In genomic region chr12:124403273-124403672, GRCh38 we compare ENCODE assay signal across 14 cellular contexts.
A peak's percentile ranks its signal among the peaks of the same experiment; 100 is the strongest.
DNase-seq lines count a peak whose midpoint lies in the region; ATAC-seq and TF ChIP-seq lines count a peak whose summit lies in the region.
"Had no signal": no experiment of that assay in that cellular context is flagged by ENCODE, and none has a peak within 500 bp of the region (broad histone marks: within the 10 kb centered on the region; RNA-seq: fewer than 3 reads in every experiment).

No MANE protein-coding gene starts in this region.

- CTCF ChIA-PET in CD4-positive, alpha-beta memory T cell (lab: Charles Lee; ENCODE audit: partially characterized antibody), result no interaction called here

- DNase-seq in CD4-positive, alpha-beta memory T cell, result no peak
- DNase-seq in right atrium auricular region (ENCODE audit: low spot score), result no peak
- peak; percentile 94 for DNase-seq in sigmoid colon
- DNase-seq in progenitor cell of endocrine pancreas (ENCODE audit: low spot score, unreplicated experiment), result no peak
- no peak for DNase-seq in hepatic stellate cell (ENCODE audit: low spot score)
- no peak for DNase-seq in H4 (ENCODE audit: low spot score)
- DNase-seq: activated CD4-positive, alpha-beta T cell treated with anti-CD3 and anti-CD28 coated beads for 4 hours; activated gamma-delta T cell; AML-193; naive B cell; NCI-H1048; NCI-H510A treated with DMSO at 0.1 percent for 48 hours had no signal

- H3K27ac Mint-ChIP-seq in CD4-positive, alpha-beta memory T cell, result peak overlapping the region; percentile 12 to 76 (median 54)
- H3K27ac Mint-ChIP-seq in progenitor cell of endocrine pancreas, result no peak overlapping the region

- no peak for TF ChIP-seq POLR2A in sigmoid colon (IDR thresholded peaks at IDR 0.05)

- H3K4me3 ChIP-seq in CD4-positive, alpha-beta memory T cell (ENCODE audit: low read length in 2 of 2), result no peak overlapping the region
- H3K4me3 ChIP-seq in right atrium auricular region (no peak overlapping the region), sigmoid colon (no peak overlapping the region)

- 80 to 82% methylated on average over 9 of the region's 9 CpGs for WGBS in sigmoid colon, 2 donors

- no peaks in the 10 kb centered on the region for H3K9me3 ChIP-seq in CD4-positive, alpha-beta memory T cell (ENCODE audit: control insufficient read depth in 1 of 2, low read length in 2 of 2)
- H3K9me3 ChIP-seq in right atrium auricular region (no peaks in the 10 kb centered on the region), sigmoid colon (no peaks in the 10 kb centered on the region)

- H3K4me3 Mint-ChIP-seq in CD4-positive, alpha-beta memory T cell, result no peak overlapping the region
- H3K4me3 Mint-ChIP-seq in progenitor cell of endocrine pancreas (ENCODE audit: low read depth), result no peak overlapping the region
- H3K4me3 Mint-ChIP-seq: naive B cell had no signal

- peaks cover 2 to 18% (median 10%) of the 10 kb centered on the region in 4 donors for H3K4me1 Mint-ChIP-seq in CD4-positive, alpha-beta memory T cell
- peaks cover 5% of the 10 kb centered on the region for H3K4me1 Mint-ChIP-seq in progenitor cell of endocrine pancreas (ENCODE audit: low read depth)

- no peak overlapping the region for H3K27ac ChIP-seq in CD4-positive, alpha-beta memory T cell (ENCODE audit: low read depth, low read length)
- H3K27ac ChIP-seq in angular gyrus (ENCODE audit: low read depth, low read length), result peak overlapping the region; percentile 38
- H3K27ac ChIP-seq in right atrium auricular region, result peak overlapping the region; percentile 54 to 80
- peak overlapping the region; percentile 73 to 99 (median 96) for H3K27ac ChIP-seq in sigmoid colon

- H3K36me3 Mint-ChIP-seq in CD4-positive, alpha-beta memory T cell, result peaks cover 18 to 43% of the 10 kb centered on the region in 2 donors
- peaks cover 14% of the 10 kb centered on the region for H3K36me3 Mint-ChIP-seq in progenitor cell of endocrine pancreas (ENCODE audit: insufficient read depth)

- H3K27me3 Mint-ChIP-seq in CD4-positive, alpha-beta memory T cell, result no peaks in the 10 kb centered on the region
- H3K27me3 Mint-ChIP-seq in progenitor cell of endocrine pancreas, result no peaks in the 10 kb centered on the region
- H3K27me3 Mint-ChIP-seq: naive B cell had no signal

- intact Hi-C loops in CD4-positive, alpha-beta memory T cell (cut with micrococcal nuclease), result no loop called here
- intact Hi-C loops in sigmoid colon (cut with DNase I), result no loop called here

- TF ChIP-seq EP300 in sigmoid colon (IDR thresholded peaks at IDR 0.05), result peak in 2 of 4 donors; percentile 31 to 71

- no peak for ATAC-seq in GM21526 (IDR thresholded peaks at IDR 0.05; ENCODE audit: low FRiP score, unreplicated experiment)

- POLR2A ChIA-PET in CD4-positive, alpha-beta memory T cell (lab: Charles Lee; ENCODE audit: partially characterized antibody), result no interaction called here

- peaks cover 0 to 6% (median 0%) of the 10 kb centered on the region in 8 donors for H3K9me3 Mint-ChIP-seq in CD4-positive, alpha-beta memory T cell
- H3K9me3 Mint-ChIP-seq in progenitor cell of endocrine pancreas (ENCODE audit: low read depth), result no peaks in the 10 kb centered on the region
- H3K9me3 Mint-ChIP-seq: naive B cell had no signal

- no peaks in the 10 kb centered on the region for H3K4me1 ChIP-seq in CD4-positive, alpha-beta memory T cell (ENCODE audit: insufficient read depth, low read length)
- H3K4me1 ChIP-seq in right atrium auricular region (peaks cover 0 to 46% of the 10 kb centered on the region in 2 donors), sigmoid colon (peaks cover 0 to 78% (median 65%) of the 10 kb centered on the region in 4 donors)

- TF ChIP-seq CTCF in right atrium auricular region (IDR thresholded peaks at IDR 0.05), result no peak
- no peak for TF ChIP-seq CTCF in sigmoid colon (IDR thresholded peaks at IDR 0.05)
- TF ChIP-seq CTCF in progenitor cell of endocrine pancreas (IDR thresholded peaks at IDR 0.05; ENCODE audit: unreplicated experiment), result no peak

- no peaks in the 10 kb centered on the region for H3K27me3 ChIP-seq in CD4-positive, alpha-beta memory T cell (ENCODE audit: insufficient read depth, low read length)
- H3K27me3 ChIP-seq in right atrium auricular region (no peaks in the 10 kb centered on the region), sigmoid colon (no peaks in the 10 kb centered on the region)

- H3K36me3 ChIP-seq in CD4-positive, alpha-beta memory T cell (ENCODE audit: insufficient read depth, low read length), result peaks cover 17% of the 10 kb centered on the region
- H3K36me3 ChIP-seq in right atrium auricular region (peaks cover 36% of the 10 kb centered on the region), sigmoid colon (peaks cover 0 to 28% (median 15%) of the 10 kb centered on the region in 4 donors)
